Comparison of ENCODE assay signal across 8 cellular contexts in genomic region chr1:36609241-36610027, GRCh38.
DNase-seq lines count a peak whose midpoint lies in the region; ATAC-seq and TF ChIP-seq lines count a peak whose summit lies in the region.

No MANE protein-coding gene starts in this region.

- H3K36me3 ChIP-seq in gastroesophageal sphincter: no peaks in the 10 kb centered on the region

- H3K4me1 Mint-ChIP-seq in activated T-helper 2 cell treated with anti-CD3 and anti-CD28 coated beads, Interferon-gamma antibody, Interleukin-2, Interleukin-4, amounts not matched to agents 10 μg/mL and 5 μg/mL and 100 μg/mL, durations not matched to agents 14 hours and 24 hours and 36 hours (ENCODE audit: low read depth): no peaks in the 10 kb centered on the region

- intact Hi-C loops in activated T-helper 2 cell treated with anti-CD3 and anti-CD28 coated beads, Interferon-gamma antibody, Interleukin-2, Interleukin-4, amounts not matched to agents 10 μg/mL and 5 μg/mL and 100 μg/mL, durations not matched to agents 14 hours and 24 hours and 36 hours (cut with micrococcal nuclease): no loop called here

- no peak for ATAC-seq in gastroesophageal sphincter
- no peak for ATAC-seq in GM18870 (IDR thresholded peaks at IDR 0.05; ENCODE audit: unreplicated experiment)

- no peaks in the 10 kb centered on the region for H3K9me3 Mint-ChIP-seq in activated T-helper 2 cell treated with anti-CD3 and anti-CD28 coated beads, Interferon-gamma antibody, Interleukin-2, Interleukin-4, amounts not matched to agents 10 μg/mL and 5 μg/mL and 100 μg/mL, durations not matched to agents 14 hours and 24 hours and 36 hours

- H3K27ac Mint-ChIP-seq in activated T-helper 2 cell treated with anti-CD3 and anti-CD28 coated beads, Interferon-gamma antibody, Interleukin-2, Interleukin-4, amounts not matched to agents 10 μg/mL and 5 μg/mL and 100 μg/mL, durations not matched to agents 14 hours and 24 hours and 36 hours: no peak overlapping the region

- H3K4me3 ChIP-seq in gastroesophageal sphincter: no peak overlapping the region

- peak in 2 of 4 experiments; percentile 6 to 42 for TF ChIP-seq CTCF in gastroesophageal sphincter (IDR thresholded peaks at IDR 0.05)

- H3K4me3 Mint-ChIP-seq in activated T-helper 2 cell treated with anti-CD3 and anti-CD28 coated beads, Interferon-gamma antibody, Interleukin-2, Interleukin-4, amounts not matched to agents 10 μg/mL and 5 μg/mL and 100 μg/mL, durations not matched to agents 14 hours and 24 hours and 36 hours (ENCODE audit: low read depth): no peak overlapping the region

- peaks cover 70% of the 10 kb centered on the region for H3K27me3 ChIP-seq in gastroesophageal sphincter

- DNase-seq in DMS153 treated with DMSO at 0.1 percent for 48 hours (lab: John Stamatoyannopoulos, UW; ENCODE audit: unreplicated experiment) (peak; percentile 86), HT-29 (ENCODE audit: low spot score) (peak; percentile 82), NCI-H82 treated with DMSO at 0.1 percent for 48 hours (lab: John Stamatoyannopoulos, UW; ENCODE audit: unreplicated experiment) (peak; percentile 71), hepatic stellate cell (ENCODE audit: low spot score) (peak; percentile 53)
- DNase-seq in activated T-helper 2 cell treated with anti-CD3 and anti-CD28 coated beads, Interferon-gamma antibody, Interleukin-2, Interleukin-4, amounts not matched to agents 10 μg/mL and 5 μg/mL and 100 μg/mL, durations not matched to agents 14 hours and 24 hours and 36 hours (ENCODE audit: low spot score): peak; percentile 20
- peak; percentile 2 to 34 for DNase-seq in stimulated activated CD4-positive, alpha-beta T cell treated with anti-CD3 and anti-CD28 coated beads, Interleukin-12 subunit alpha, Interleukin-12 subunit beta, amount 100 ng/mL, for 24 hours (ENCODE audit: low read depth in 2 of 2)

- H3K4me1 ChIP-seq in gastroesophageal sphincter: no peaks in the 10 kb centered on the region

- no peak overlapping the region for H3K27ac ChIP-seq in gastroesophageal sphincter

- 49 to 54% methylated on average over 4 to 5 of the region's 6 CpGs for WGBS in gastroesophageal sphincter (ENCODE audit: low coverage in 1 of 2), 2 donors

- no peaks in the 10 kb centered on the region for H3K27me3 Mint-ChIP-seq in activated T-helper 2 cell treated with anti-CD3 and anti-CD28 coated beads, Interferon-gamma antibody, Interleukin-2, Interleukin-4, amounts not matched to agents 10 μg/mL and 5 μg/mL and 100 μg/mL, durations not matched to agents 14 hours and 24 hours and 36 hours (ENCODE audit: low read depth)

- TF ChIP-seq POLR2A in gastroesophageal sphincter (IDR thresholded peaks at IDR 0.05): no peak

- H3K36me3 Mint-ChIP-seq in activated T-helper 2 cell treated with anti-CD3 and anti-CD28 coated beads, Interferon-gamma antibody, Interleukin-2, Interleukin-4, amounts not matched to agents 10 μg/mL and 5 μg/mL and 100 μg/mL, durations not matched to agents 14 hours and 24 hours and 36 hours (ENCODE audit: low read depth): no peaks in the 10 kb centered on the region

- no peak for TF ChIP-seq EP300 in gastroesophageal sphincter (IDR thresholded peaks at IDR 0.05)

- no peaks in the 10 kb centered on the region for H3K9me3 ChIP-seq in gastroesophageal sphincter

Comparison
In these comparisons a context has a peak if more than half of its experiments do, and no peak if none do; other contexts are left out.
1. DNase-seq: peak in every context shown above with its lines; median percentile 86 in DMS153 treated with DMSO at 0.1 percent for 48 hours; 82 in HT-29; 71 in NCI-H82 treated with DMSO at 0.1 percent for 48 hours; 53 in hepatic stellate cell; 20 in activated T-helper 2 cell treated with anti-CD3 and anti-CD28 coated beads, Interferon-gamma antibody, Interleukin-2, Interleukin-4, amounts not matched to agents 10 μg/mL and 5 μg/mL and 100 μg/mL, durations not matched to agents 14 hours and 24 hours and 36 hours; 18 in stimulated activated CD4-positive, alpha-beta T cell treated with anti-CD3 and anti-CD28 coated beads, Interleukin-12 subunit alpha, Interleukin-12 subunit beta, amount 100 ng/mL, for 24 hours.